Comparison of ENCODE assay signal across 8 cellular contexts in the genomic region with DNA sequence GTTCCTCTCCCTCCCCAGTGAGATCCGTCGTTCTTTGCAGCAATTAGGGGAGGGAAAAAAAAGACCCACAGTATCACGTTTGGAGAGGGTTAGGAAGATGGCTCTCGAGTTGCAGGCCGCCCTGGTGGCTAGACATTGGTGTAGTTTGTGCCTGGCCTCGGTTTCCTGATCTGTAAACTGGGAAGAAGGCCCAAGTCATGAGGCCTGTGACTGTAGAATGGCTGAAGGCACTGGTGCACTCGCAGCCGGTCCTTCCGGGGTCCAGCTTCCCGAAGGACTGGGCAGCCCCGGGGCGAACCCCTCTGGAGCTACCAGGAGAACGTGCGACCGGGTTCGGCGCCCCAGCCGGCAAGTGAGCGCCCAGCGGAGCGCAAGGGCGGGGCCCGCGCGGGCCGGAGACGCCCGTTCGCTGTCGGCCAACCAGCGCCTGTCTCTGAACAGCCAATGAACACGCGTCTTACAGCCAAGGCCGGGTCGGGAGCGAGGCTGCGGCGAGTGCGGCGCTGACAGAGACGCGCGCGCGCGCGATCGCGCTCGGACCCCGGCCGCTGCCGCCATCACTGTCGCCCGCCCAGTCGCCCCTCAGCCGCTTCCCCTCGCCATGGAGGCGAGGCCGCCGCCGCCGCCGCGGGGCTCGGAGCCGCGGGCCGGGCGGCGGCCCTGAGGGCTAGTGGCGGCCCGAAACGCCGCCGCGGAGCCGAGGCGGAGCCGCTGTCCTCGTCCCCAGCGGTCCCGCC. TPM values are rescaled to one million over a fixed set of nuclear protein-coding genes. Genes with fewer than 3 reads are reported as not detected.
DNase-seq lines count a peak whose midpoint lies in the region; ATAC-seq and TF ChIP-seq lines count a peak whose summit lies in the region.

TSS of gene PTPRA (plus strand) at position 472 of the 737 bp plus-strand sequence. CDS start 90,797 bp downstream, outside the sequence.

- CTCF ChIA-PET in GM10248 (lab: Yijun Ruan, JAX), result interaction anchor here (0.9 to 2.5 kb wide), 7 partner anchors 9 to 289 kb away, joined by 3 to 9 read pairs (median 3); no protein-coding TSS in a partner anchor

- POLR2A ChIA-PET in GM10248 (lab: Yijun Ruan, JAX), result interaction anchor here (0.7 kb wide), 1 partner anchor 33 kb away, joined by 3 read pairs; the partner anchor contains the start of genes PCED1A and VPS16

- peak within 1 kb of the TSS; percentile 89 for H3K27ac Mint-ChIP-seq in activated naive CD4-positive, alpha-beta T cell treated with anti-CD3 and anti-CD28 coated beads, Interleukin-2, amount 50 U/mL, for 24 hours

- no peaks in the 10 kb centered on the region for H3K27me3 Mint-ChIP-seq in activated naive CD4-positive, alpha-beta T cell treated with anti-CD3 and anti-CD28 coated beads, Interleukin-2, amount 50 U/mL, for 24 hours

- peaks cover 3% of the 10 kb centered on the region for H3K36me3 Mint-ChIP-seq in activated naive CD4-positive, alpha-beta T cell treated with anti-CD3 and anti-CD28 coated beads, Interleukin-2, amount 50 U/mL, for 24 hours

- ATAC-seq in HG02571 (IDR thresholded peaks at IDR 0.05; ENCODE audit: unreplicated experiment), result peak; percentile 90
- ATAC-seq in SK-N-SH treated with all-trans-retinoic acid at 6 μM for 48 hours, result peak; percentile 92
- ATAC-seq in omental fat pad (ENCODE audit: low FRiP score), result peak; percentile 94

- peak; percentile 96 for DNase-seq in GM10248 (ENCODE audit: extremely low spot score)
- peak; percentile 81 for DNase-seq in NCI-H1048 (lab: John Stamatoyannopoulos, UW)
- no peak for DNase-seq in glomerular endothelial cell (ENCODE audit: extremely low read depth, low read depth, low spot score)
- peak; percentile 86 for DNase-seq in omental fat pad (ENCODE audit: low spot score)

- no peak for TF ChIP-seq CTCF in GM10248 (IDR thresholded peaks at IDR 0.05; ENCODE audit: control extremely low read depth, extremely low read depth, low read depth, missing control alignments)
- TF ChIP-seq CTCF in omental fat pad (IDR thresholded peaks at IDR 0.05), result no peak

- peak within 1 kb of the TSS; percentile 94 for H3K4me3 Mint-ChIP-seq in activated naive CD4-positive, alpha-beta T cell treated with anti-CD3 and anti-CD28 coated beads, Interleukin-2, amount 50 U/mL, for 24 hours

- H3K27ac ChIP-seq in temporal lobe (ENCODE audit: low read depth, low read length), result peak within 1 kb of the TSS; percentile 85

- H3K9me3 Mint-ChIP-seq in activated naive CD4-positive, alpha-beta T cell treated with anti-CD3 and anti-CD28 coated beads, Interleukin-2, amount 50 U/mL, for 24 hours, result no peaks in the 10 kb centered on the region

- H3K4me1 Mint-ChIP-seq in activated naive CD4-positive, alpha-beta T cell treated with anti-CD3 and anti-CD28 coated beads, Interleukin-2, amount 50 U/mL, for 24 hours, result peaks cover 55% of the 10 kb centered on the region

TF ChIP-seq in SK-N-SH treated with all-trans-retinoic acid at 6 μM for 48 hours, 23 proteins besides CTCF, POLR2A, EP300 and RAD21:
- TF ChIP-seq, protein P1, sequence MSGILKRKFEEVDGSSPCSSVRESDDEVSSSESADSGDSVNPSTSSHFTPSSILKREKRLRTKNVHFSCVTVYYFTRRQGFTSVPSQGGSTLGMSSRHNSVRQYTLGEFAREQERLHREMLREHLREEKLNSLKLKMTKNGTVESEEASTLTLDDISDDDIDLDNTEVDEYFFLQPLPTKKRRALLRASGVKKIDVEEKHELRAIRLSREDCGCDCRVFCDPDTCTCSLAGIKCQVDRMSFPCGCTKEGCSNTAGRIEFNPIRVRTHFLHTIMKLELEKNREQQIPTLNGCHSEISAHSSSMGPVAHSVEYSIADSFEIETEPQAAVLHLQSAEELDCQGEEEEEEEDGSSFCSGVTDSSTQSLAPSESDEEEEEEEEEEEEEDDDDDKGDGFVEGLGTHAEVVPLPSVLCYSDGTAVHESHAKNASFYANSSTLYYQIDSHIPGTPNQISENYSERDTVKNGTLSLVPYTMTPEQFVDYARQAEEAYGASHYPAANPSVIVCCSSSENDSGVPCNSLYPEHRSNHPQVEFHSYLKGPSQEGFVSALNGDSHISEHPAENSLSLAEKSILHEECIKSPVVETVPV (CRISPR knock-in tag; IDR thresholded peaks at IDR 0.05), result peak; percentile 28; the same call in 1 of the 2 replicates
- no peak for TF ChIP-seq PPARA (CRISPR knock-in tag; IDR thresholded peaks at IDR 0.05; ENCODE audit: borderline replicate concordance)

RNA-seq across cellular contexts. Expression of gene PTPRA, which starts in this region (rescaled TPM):
- total RNA-seq in glomerular endothelial cell (46.9 and 62.0 TPM in 2 replicates), omental fat pad (10 to 100 TPM; 55.0 to 78.0 (median 68.2) TPM), temporal lobe (90.0 TPM)
